1 cellular context compared by ENCODE assay signal in the genomic region with DNA sequence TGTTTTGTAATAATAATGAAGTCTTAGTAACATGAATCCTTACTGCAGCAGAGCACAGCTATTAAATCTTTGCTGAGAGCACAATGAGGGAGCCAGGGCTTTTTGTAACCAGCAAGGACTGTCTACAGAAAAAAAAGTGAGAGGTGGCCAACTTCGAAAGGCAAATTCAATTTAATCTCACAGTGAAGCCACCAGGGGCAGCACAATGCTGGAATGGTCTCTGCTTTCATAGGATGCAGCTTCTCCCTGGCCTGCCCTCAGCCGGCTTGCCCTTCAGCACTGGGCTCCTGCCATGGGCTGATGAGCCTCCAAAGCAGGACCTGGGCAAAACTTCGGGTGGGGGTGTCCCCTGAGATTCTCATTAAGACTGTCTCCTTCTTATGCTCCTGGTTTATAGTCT.
TF ChIP-seq lines count a peak whose summit lies in the region.

No MANE protein-coding gene starts in this region.

TF ChIP-seq in GM23338, 12 proteins besides CTCF, POLR2A, EP300 and RAD21 (continued from another document):
- TF ChIP-seq REST (IDR thresholded peaks at IDR 0.05; ENCODE audit: unreplicated experiment): no peak
- TF ChIP-seq STAT1 (IDR thresholded peaks at IDR 0.05; ENCODE audit: unreplicated experiment): no peak
- TF ChIP-seq EZH2 (IDR thresholded peaks at IDR 0.05; ENCODE audit: low read depth, unreplicated experiment): no peak
- TF ChIP-seq NANOG (IDR thresholded peaks at IDR 0.05; ENCODE audit: borderline replicate concordance): no peak
- TF ChIP-seq ZNF331 (CRISPR knock-in tag; IDR thresholded peaks at IDR 0.05; ENCODE audit: low read depth): no peak
- TF ChIP-seq JUNB (IDR thresholded peaks at IDR 0.05; ENCODE audit: unreplicated experiment): no peak
